ENCODE assay signal across 16 cellular contexts in the genomic region with DNA sequence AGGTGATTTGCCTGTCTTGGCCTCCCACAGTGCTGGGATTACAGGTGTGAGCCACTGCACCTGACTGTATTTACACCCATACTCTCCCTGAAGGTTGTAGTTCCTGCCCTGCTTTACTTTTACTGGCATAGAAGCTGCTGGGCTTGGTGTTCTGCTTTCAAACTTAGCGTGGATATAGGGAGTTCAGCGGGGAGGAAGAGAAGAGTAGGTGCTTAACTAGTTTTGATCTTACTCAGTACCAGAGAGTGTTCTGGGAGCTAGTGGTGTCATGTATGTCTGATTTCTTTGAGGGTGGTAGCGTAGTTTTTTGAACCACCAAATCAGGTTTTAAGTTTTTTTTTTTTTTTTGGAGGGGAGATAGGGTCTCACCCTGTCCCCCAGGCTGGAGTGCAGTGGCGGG. TPM values are rescaled to one million over a fixed set of nuclear protein-coding genes. Genes with fewer than 3 reads are reported as not detected.
DNase-seq lines count a peak whose midpoint lies in the region; ATAC-seq and TF ChIP-seq lines count a peak whose summit lies in the region.
"Had no signal": no experiment of that assay in that cellular context is flagged by ENCODE, and none has a peak within 500 bp of the region (broad histone marks: within the 10 kb centered on the region; RNA-seq: fewer than 3 reads in every experiment).

No MANE protein-coding gene starts in this region.

- no peaks in the 10 kb centered on the region for H3K27me3 ChIP-seq in mammary epithelial cell (ENCODE audit: insufficient read depth, low read length)

- H3K27ac Mint-ChIP-seq in MCF 10A (ENCODE audit: low read depth, unreplicated experiment): peak overlapping the region; percentile 42
- H3K27ac Mint-ChIP-seq in stimulated activated memory B cell treated with anti-CD40 and anti-IgM and Interleukin-4, amounts not matched to agents 10 μg/mL and 1 μg/mL and 100 μg/mL, for 72 hours: peak overlapping the region; percentile 57
- H3K27ac Mint-ChIP-seq: stimulated activated naive CD8-positive, alpha-beta T cell treated with anti-CD3 and anti-CD28 coated beads, Interleukin-15, Interleukin-2, amounts not matched to agents 100 ng/mL and 50 ng/mL, for 24 hours had no signal

- no peaks in the 10 kb centered on the region for H3K9me3 Mint-ChIP-seq in MCF 10A (ENCODE audit: unreplicated experiment)
- no peaks in the 10 kb centered on the region for H3K9me3 Mint-ChIP-seq in stimulated activated memory B cell treated with anti-CD40 and anti-IgM and Interleukin-4, amounts not matched to agents 10 μg/mL and 1 μg/mL and 100 μg/mL, for 72 hours
- H3K9me3 Mint-ChIP-seq: stimulated activated naive CD8-positive, alpha-beta T cell treated with anti-CD3 and anti-CD28 coated beads, Interleukin-15, Interleukin-2, amounts not matched to agents 100 ng/mL and 50 ng/mL, for 24 hours had no signal

- H2AFZ ChIP-seq in mammary epithelial cell (ENCODE audit: low read depth, low read length): no peak overlapping the region

- POLR2A ChIA-PET in MCF 10A (lab: Yijun Ruan, JAX): interaction anchor here (3.9 kb wide), 1 partner anchor 11 kb away, joined by 18 read pairs; no protein-coding TSS in a partner anchor

- WGBS in mammary epithelial cell (ENCODE audit: low coverage, missing lambda C conversion rate): 100% methylated on average over 3 of the region's 4 CpGs

- intact Hi-C loops in MCF 10A (cut with micrococcal nuclease) (no loop called here), mammary epithelial cell (cut with micrococcal nuclease) (no loop called here), head of caudate nucleus (cut with DNase I) (no loop called here)

- H4K20me1 ChIP-seq in mammary epithelial cell (ENCODE audit: insufficient read depth, low read length): peaks cover 3% of the 10 kb centered on the region

- H3K4me1 Mint-ChIP-seq in MCF 10A (ENCODE audit: insufficient read depth, unreplicated experiment): peaks cover 31% of the 10 kb centered on the region
- H3K4me1 Mint-ChIP-seq in stimulated activated memory B cell treated with anti-CD40 and anti-IgM and Interleukin-4, amounts not matched to agents 10 μg/mL and 1 μg/mL and 100 μg/mL, for 72 hours: peaks cover 57% of the 10 kb centered on the region

- peaks cover 27% of the 10 kb centered on the region for H3K4me1 ChIP-seq in mammary epithelial cell (ENCODE audit: insufficient read depth, low read length)

- TF ChIP-seq CTCF in MCF 10A (IDR thresholded peaks at IDR 0.05; ENCODE audit: unreplicated experiment) (no peak), mammary epithelial cell (conservative IDR thresholded peaks at IDR 0.05 in 1 of 2, IDR thresholded peaks at IDR 0.05 in 1 of 2; ENCODE audit: extremely low read depth in 1 of 2, insufficient read depth in 1 of 2, low read depth in 1 of 2, low read length in 2 of 2) (no peak)

- H3K4me3 Mint-ChIP-seq in MCF 10A (ENCODE audit: unreplicated experiment): no peak overlapping the region
- no peak overlapping the region for H3K4me3 Mint-ChIP-seq in stimulated activated memory B cell treated with anti-CD40 and anti-IgM and Interleukin-4, amounts not matched to agents 10 μg/mL and 1 μg/mL and 100 μg/mL, for 72 hours
- H3K4me3 Mint-ChIP-seq: stimulated activated naive CD8-positive, alpha-beta T cell treated with anti-CD3 and anti-CD28 coated beads, Interleukin-15, Interleukin-2, amounts not matched to agents 100 ng/mL and 50 ng/mL, for 24 hours had no signal

- ATAC-seq in GM21526 (IDR thresholded peaks at IDR 0.05; ENCODE audit: low FRiP score, unreplicated experiment) (peak; percentile 42), HG03520 (IDR thresholded peaks at IDR 0.05; ENCODE audit: unreplicated experiment) (peak; percentile 36)
- peak; percentile 85 for ATAC-seq in stimulated activated memory B cell treated with anti-CD40 and anti-IgM and Interleukin-4, amounts not matched to agents 10 μg/mL and 1 μg/mL and 100 μg/mL, for 72 hours
- ATAC-seq: left cardiac atrium had no signal

- no peak overlapping the region for H3K4me3 ChIP-seq in mammary epithelial cell (replicated peaks in 1 of 3; ENCODE audit: insufficient read depth in 1 of 3, low read depth in 2 of 3, low read length in 3 of 3)

- no peak overlapping the region for H3K4me2 ChIP-seq in mammary epithelial cell (ENCODE audit: insufficient read depth, low read depth, low read length)

- no peaks in the 10 kb centered on the region for H3K27me3 Mint-ChIP-seq in MCF 10A (ENCODE audit: insufficient read depth, unreplicated experiment)
- H3K27me3 Mint-ChIP-seq in stimulated activated memory B cell treated with anti-CD40 and anti-IgM and Interleukin-4, amounts not matched to agents 10 μg/mL and 1 μg/mL and 100 μg/mL, for 72 hours: no peaks in the 10 kb centered on the region
- H3K27me3 Mint-ChIP-seq: stimulated activated naive CD8-positive, alpha-beta T cell treated with anti-CD3 and anti-CD28 coated beads, Interleukin-15, Interleukin-2, amounts not matched to agents 100 ng/mL and 50 ng/mL, for 24 hours had no signal

- no peaks in the 10 kb centered on the region for H3K36me3 ChIP-seq in mammary epithelial cell (ENCODE audit: insufficient read depth, low read length)

- no peaks in the 10 kb centered on the region for H3K9me3 ChIP-seq in mammary epithelial cell (replicated peaks; ENCODE audit: insufficient read depth, low read length)

- peaks cover 98% of the 10 kb centered on the region for H3K79me2 ChIP-seq in mammary epithelial cell (ENCODE audit: insufficient read depth, low read length)

- H3K9ac ChIP-seq in mammary epithelial cell (ENCODE audit: insufficient read depth, low read length): no peak overlapping the region

- CTCF ChIA-PET in MCF 10A (lab: Yijun Ruan, JAX) (interaction anchor here (0.7 to 0.8 kb wide), 2 partner anchors 12 to 269 kb away, joined by 5 to 6 read pairs; no protein-coding TSS in a partner anchor), mammary epithelial cell (lab: Charles Lee; ENCODE audit: low non-redundant PET) (no interaction called here)

- H3K27ac ChIP-seq in mammary epithelial cell (ENCODE audit: insufficient read depth, low read depth, low read length): no peak overlapping the region

- H3K36me3 Mint-ChIP-seq in MCF 10A (ENCODE audit: insufficient read depth, unreplicated experiment): peaks cover 28% of the 10 kb centered on the region
- peaks cover 9% of the 10 kb centered on the region for H3K36me3 Mint-ChIP-seq in stimulated activated memory B cell treated with anti-CD40 and anti-IgM and Interleukin-4, amounts not matched to agents 10 μg/mL and 1 μg/mL and 100 μg/mL, for 72 hours

- in situ Hi-C loops in mammary epithelial cell (cut with MboI; ENCODE audit: low sequenced_read_pairs in 2 of 2): no loop called here

- no peak for DNase-seq in MCF 10A (ENCODE audit: unreplicated experiment)
- no peak for DNase-seq in mammary epithelial cell
- no peak for DNase-seq in amniotic stem cell (lab: John Stamatoyannopoulos, UW)
- no peak for DNase-seq in head of caudate nucleus
- no peak for DNase-seq in stimulated activated CD4-positive, alpha-beta T cell treated with anti-CD3 and anti-CD28 coated beads, Interleukin-4, amount 100 ng/mL, for 1 hour
- DNase-seq: DMS79; KBM-7; left cardiac atrium; NCI-H2029 treated with DMSO at 0.1 percent for 48 hours; retina; SIG-M5; stimulated activated CD4-positive, alpha-beta T cell treated with anti-CD3 and anti-CD28 coated beads, Interleukin-1b, Interleukin-23, amount 100 ng/mL, for 48 hours had no signal

- BruUV-seq in MCF 10A (replicated peaks; lab: Mats Ljungman, UMichigan) (no TSS peak), mammary epithelial cell (replicated peaks; lab: Mats Ljungman, UMichigan) (no TSS peak)

- dilution Hi-C loops in mammary epithelial cell (cut with HindIII; ENCODE audit: low sequenced_read_pairs): no loop called here

RNA-seq across cellular contexts. Expression of gene RCOR1, which starts 13.8 kb away (rescaled TPM):
- total RNA-seq in MCF 10A (2022) (45.6 and 55.9 TPM in 2 replicates), mammary epithelial cell (10 to 100 TPM; 18.7 to 45.6 TPM)
- 24.6 TPM for polyA plus RNA-seq in mammary epithelial cell
- polyA minus RNA-seq in mammary epithelial cell: 40.4 TPM
